Comparison of ENCODE assay signal across 8 cellular contexts in the genomic region with DNA sequence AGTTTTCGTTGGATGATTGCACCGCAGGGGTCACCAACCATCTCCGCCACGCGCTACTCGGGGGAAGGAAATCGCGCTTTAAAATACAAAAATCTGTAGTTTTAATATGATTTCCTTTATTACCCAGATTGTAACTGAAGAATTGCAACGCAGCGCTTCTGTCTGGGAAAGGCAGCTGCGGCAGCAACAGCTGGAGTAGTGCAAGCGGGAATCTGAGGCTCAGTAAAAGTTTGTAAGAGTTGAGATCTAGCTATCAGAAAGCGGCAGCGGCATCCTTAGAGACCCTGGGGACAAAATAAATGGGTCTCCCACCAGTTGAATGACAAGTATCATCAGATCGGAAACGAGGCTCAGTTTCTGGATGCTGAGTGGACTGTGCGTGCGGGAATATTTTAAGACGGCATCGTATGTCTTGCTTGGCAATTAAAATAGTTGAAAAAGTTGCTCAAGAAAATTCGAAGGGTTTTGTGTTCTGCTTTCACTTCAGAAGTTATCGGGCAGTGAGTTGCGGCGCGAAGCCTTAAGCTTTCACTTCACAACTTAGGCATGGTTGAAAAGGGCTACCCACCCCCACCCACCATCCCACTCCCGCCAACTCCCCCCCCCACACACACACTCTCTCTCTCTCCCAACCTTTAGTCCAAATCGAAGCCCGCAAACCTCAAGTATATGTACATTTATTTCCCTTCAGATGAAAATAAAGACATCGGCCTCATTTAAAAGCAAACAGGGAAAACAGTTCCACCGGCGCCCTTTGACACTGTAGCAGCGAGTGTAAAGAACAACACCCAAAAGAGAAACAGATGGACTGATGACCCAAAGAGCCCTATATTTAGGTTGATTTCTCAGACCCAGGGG. TPM values are rescaled to one million over a fixed set of nuclear protein-coding genes. Genes with fewer than 3 reads are reported as not detected.
DNase-seq lines count a peak whose midpoint lies in the region; ATAC-seq, FAIRE-seq and TF ChIP-seq lines count a peak whose summit lies in the region.

No MANE protein-coding gene starts in this region.

- H3K9ac ChIP-seq in Karpas-422 (ENCODE audit: low read length) (peak overlapping the region; percentile 23), colonic mucosa (ENCODE audit: low read depth in 2 of 2, low read length in 2 of 2) (peak overlapping the region; percentile 83 to 84)

- no peaks in the 10 kb centered on the region; the same call in 1 of the 2 replicates for H3K9me3 ChIP-seq in AG04450 (ENCODE audit: control insufficient read depth, insufficient read depth, low read length)
- no peaks in the 10 kb centered on the region for H3K9me3 ChIP-seq in Karpas-422 (ENCODE audit: low read length)
- H3K9me3 ChIP-seq in colonic mucosa = no peaks in the 10 kb centered on the region
- H3K9me3 ChIP-seq in mesodermal cell (ENCODE audit: control insufficient read depth, low read length) = no peaks in the 10 kb centered on the region

- H3K27me3 ChIP-seq in AG04450 (ENCODE audit: control insufficient read depth, insufficient read depth, low read length) (peaks cover 43% of the 10 kb centered on the region), Karpas-422 (ENCODE audit: low read length) (no peaks in the 10 kb centered on the region), colonic mucosa (peaks cover 19% of the 10 kb centered on the region)

- no peaks in the 10 kb centered on the region for H4K20me1 ChIP-seq in Karpas-422 (ENCODE audit: insufficient read depth, low read depth, low read length)

- WGBS in mesodermal cell (ENCODE audit: insufficient coverage in 2 of 2), 2 experiments = 0 to 1% methylated on average over 18 to 20 of the region's 32 CpGs

- peak overlapping the region; percentile 48; the same call in 1 of the 2 replicates for H2AFZ ChIP-seq in Karpas-422 (ENCODE audit: low read length)

- no peak for DNase-seq in AG04450 (ENCODE audit: low read depth, low spot score)
- DNase-seq in Karpas-422 = peak; percentile 49
- DNase-seq in colonic mucosa = no peak
- DNase-seq in urothelium cell line (ENCODE audit: low spot score) = no peak
- DNase-seq in NCI-H146 treated with DMSO at 0.1 percent for 48 hours (lab: John Stamatoyannopoulos, UW; ENCODE audit: unreplicated experiment) = no peak
- no peak for DNase-seq in SW480 (ENCODE audit: low spot score)

- H3K4me3 ChIP-seq in AG04450 (ENCODE audit: low read depth, low read length) (peak overlapping the region; percentile 69), Karpas-422 (ENCODE audit: low read length) (peak overlapping the region; percentile 55), colonic mucosa (peak overlapping the region; percentile 58), mesodermal cell (ENCODE audit: extremely low read depth, insufficient read depth, low read length, poor library complexity, severe bottlenecking) (peak overlapping the region; percentile 59)

- no peak for FAIRE-seq in urothelium cell line (lab: Jason Lieb, UNC)

- ATAC-seq in HG02938 (IDR thresholded peaks at IDR 0.05; ENCODE audit: unreplicated experiment) = no peak

- TF ChIP-seq CTCF in AG04450 (IDR thresholded peaks at IDR 0.05; ENCODE audit: low read depth, low read length) (no peak), colonic mucosa (IDR thresholded peaks at IDR 0.05) (no peak)

- CTCF ChIA-PET in AG04450 (lab: Charles Lee) = interaction anchor here (0.6 to 4.8 kb wide), 6 partner anchors 8 to 796 kb away, joined by 3 to 39 read pairs (median 5); no protein-coding TSS in a partner anchor

- H3K27ac ChIP-seq in AG04450 (ENCODE audit: low read depth, low read length) (no peak overlapping the region), Karpas-422 (ENCODE audit: low read length) (no peak overlapping the region), colonic mucosa (peak overlapping the region; percentile 85), mesodermal cell (ENCODE audit: low read depth, low read length, severe bottlenecking) (peak overlapping the region; percentile 69)

- H3K79me2 ChIP-seq in Karpas-422 (ENCODE audit: low read length) = no peaks in the 10 kb centered on the region

- H3K36me3 ChIP-seq in Karpas-422 (ENCODE audit: insufficient read depth, low read length) (no peaks in the 10 kb centered on the region), colonic mucosa (no peaks in the 10 kb centered on the region), mesodermal cell (ENCODE audit: control insufficient read depth, insufficient read depth, low read length) (no peaks in the 10 kb centered on the region)

- POLR2A ChIA-PET in AG04450 (lab: Yijun Ruan, JAX) = no interaction called here

- H3K4me2 ChIP-seq in Karpas-422 (ENCODE audit: low read depth, low read length, poor library complexity, severe bottlenecking) = peak overlapping the region; percentile 66

- peaks cover 27% of the 10 kb centered on the region for H3K4me1 ChIP-seq in Karpas-422 (ENCODE audit: low read length)
- no peaks in the 10 kb centered on the region for H3K4me1 ChIP-seq in colonic mucosa
- H3K4me1 ChIP-seq in mesodermal cell (ENCODE audit: control insufficient read depth, insufficient read depth, low read length, poor library complexity, severe bottlenecking) = peaks cover 3% of the 10 kb centered on the region

- H3K9me2 ChIP-seq in Karpas-422 (replicated peaks; ENCODE audit: insufficient read depth, low read length) = no peaks in the 10 kb centered on the region

- intact Hi-C loops in colonic mucosa (cut with DNase I) = loop anchor here (5.0 to 10.0 kb wide), 4 partner anchors 99 to 796 kb away; no protein-coding TSS in a partner anchor

RNA-seq across cellular contexts. Expression of gene MECOM, which starts 2.6 kb away (rescaled TPM):
- polyA plus RNA-seq in AG04450 (2011; rRNA removed) = 14.3 and 18.4 TPM in 2 replicates
- 52.4 and 57.2 TPM in 2 replicates for polyA minus RNA-seq in AG04450 (2011; rRNA and poly(A)+ RNA removed)
- total RNA-seq in Karpas-422 (2014; rRNA removed; shearing (Covaris generic); ENCODE audit: low replicate concordance) = not detected in 2 replicates
- 10 to 100 TPM; 81.0 to 88.1 TPM for total RNA-seq in colonic mucosa
- polyA plus RNA-seq in mesodermal cell (2013, experiment 1 of 2) = 37.7 TPM
- polyA plus RNA-seq in mesodermal cell (2013, experiment 2 of 2) = 28.3 TPM

Comparison
In these comparisons a context has a peak if more than half of its experiments do, and no peak if none do; other contexts are left out.
1. H3K27ac ChIP-seq: peak in colonic mucosa (single experiment) and mesodermal cell (single experiment); none in AG04450 (single experiment) and Karpas-422 (single experiment).
2. RNA of gene MECOM, which starts 2.6 kb away (total RNA-seq): 81.0 to 88.1 TPM in colonic mucosa; not detected in Karpas-422; every median in the first group is over 10 times any median in the second.
3. Peak in every context shown above with its lines, with median percentiles within 50 percentile points of each other: H3K4me3 ChIP-seq.